ENCODE assay signal across 3 cellular contexts in genomic region chr12:132118876-132119275, GRCh38.
A peak's percentile ranks its signal among the peaks of the same experiment; 100 is the strongest.
TF ChIP-seq lines count a peak whose summit lies in the region.

No MANE protein-coding gene starts in this region.

TF ChIP-seq in HepG2, 621 proteins besides CTCF, POLR2A, EP300 and RAD21:
- TF ChIP-seq ZNF766 (CRISPR knock-in tag; IDR thresholded peaks at IDR 0.05; ENCODE audit: borderline replicate concordance) (no peak), AGO2 (optimal IDR thresholded peaks at IDR 0.05; ENCODE audit: low read depth, low read length) (peak; percentile 42)

TF ChIP-seq in WTC11, 78 proteins besides CTCF, POLR2A, EP300 and RAD21:
- TF ChIP-seq CDX4 (CRISPR knock-in tag; IDR thresholded peaks at IDR 0.05; ENCODE audit: borderline replicate concordance) (no peak), SMAD3 (CRISPR knock-in tag; IDR thresholded peaks at IDR 0.05; ENCODE audit: borderline replicate concordance) (no peak), FOXJ3 (CRISPR knock-in tag; IDR thresholded peaks at IDR 0.05; ENCODE audit: borderline replicate concordance) (no peak), MXD4 (CRISPR knock-in tag; IDR thresholded peaks at IDR 0.05; ENCODE audit: borderline replicate concordance) (no peak), EMX1 (CRISPR knock-in tag; IDR thresholded peaks at IDR 0.05) (no peak), CREB1 (CRISPR knock-in tag; IDR thresholded peaks at IDR 0.05) (no peak), ZNF317 (CRISPR knock-in tag; IDR thresholded peaks at IDR 0.05; ENCODE audit: borderline replicate concordance, low read depth) (no peak), MAX (CRISPR knock-in tag; IDR thresholded peaks at IDR 0.05) (no peak), GABPB1 (CRISPR knock-in tag; IDR thresholded peaks at IDR 0.05) (no peak), TP53 (CRISPR knock-in tag; IDR thresholded peaks at IDR 0.05) (no peak), ZNF532 (CRISPR knock-in tag; IDR thresholded peaks at IDR 0.05; ENCODE audit: borderline replicate concordance) (no peak), NFE2L1 (CRISPR knock-in tag; IDR thresholded peaks at IDR 0.05) (no peak), HMGXB4 (CRISPR knock-in tag; IDR thresholded peaks at IDR 0.05) (no peak)

TF ChIP-seq in SK-N-SH treated with all-trans-retinoic acid at 6 μM for 48 hours, 23 proteins besides CTCF, POLR2A, EP300 and RAD21:
- no peak for TF ChIP-seq CREB5 (CRISPR knock-in tag; IDR thresholded peaks at IDR 0.05; ENCODE audit: low read depth)
- TF ChIP-seq ZFP30 (CRISPR knock-in tag; IDR thresholded peaks at IDR 0.05), result no peak
- no peak for TF ChIP-seq ARNTL (CRISPR knock-in tag; IDR thresholded peaks at IDR 0.05; ENCODE audit: borderline replicate concordance, low read depth)
- no peak for TF ChIP-seq TCF4 (CRISPR knock-in tag; IDR thresholded peaks at IDR 0.05; ENCODE audit: borderline replicate concordance)
- no peak for TF ChIP-seq ESRRG (CRISPR knock-in tag; IDR thresholded peaks at IDR 0.05)
- TF ChIP-seq ZFP3 (CRISPR knock-in tag; IDR thresholded peaks at IDR 0.05), result no peak
- no peak for TF ChIP-seq SNAI2 (CRISPR knock-in tag; IDR thresholded peaks at IDR 0.05)
- TF ChIP-seq POU6F1 (CRISPR knock-in tag; IDR thresholded peaks at IDR 0.05; ENCODE audit: borderline replicate concordance, low read depth), result no peak
- no peak for TF ChIP-seq TSHZ2 (CRISPR knock-in tag; IDR thresholded peaks at IDR 0.05)
- no peak for TF ChIP-seq CSDC2 (CRISPR knock-in tag; IDR thresholded peaks at IDR 0.05)
- no peak for TF ChIP-seq BACH2 (CRISPR knock-in tag; IDR thresholded peaks at IDR 0.05; ENCODE audit: borderline replicate concordance)
- TF ChIP-seq CSRNP3 (CRISPR knock-in tag; IDR thresholded peaks at IDR 0.05), result no peak
- TF ChIP-seq ZNF70 (CRISPR knock-in tag; IDR thresholded peaks at IDR 0.05), result no peak
- TF ChIP-seq RARB (CRISPR knock-in tag; IDR thresholded peaks at IDR 0.05), result no peak
- no peak for TF ChIP-seq PPARA (CRISPR knock-in tag; IDR thresholded peaks at IDR 0.05; ENCODE audit: borderline replicate concordance)
- no peak for TF ChIP-seq ISL1 (CRISPR knock-in tag; IDR thresholded peaks at IDR 0.05)
- no peak for TF ChIP-seq ZC3H10 (CRISPR knock-in tag; IDR thresholded peaks at IDR 0.05)
- TF ChIP-seq ZNF565 (CRISPR knock-in tag; conservative IDR thresholded peaks at IDR 0.05; ENCODE audit: low read depth), result no peak
- TF ChIP-seq TOX (CRISPR knock-in tag; IDR thresholded peaks at IDR 0.05; ENCODE audit: borderline replicate concordance), result no peak
